Comparison of ENCODE assay signal across 1 cellular context in the genomic region with DNA sequence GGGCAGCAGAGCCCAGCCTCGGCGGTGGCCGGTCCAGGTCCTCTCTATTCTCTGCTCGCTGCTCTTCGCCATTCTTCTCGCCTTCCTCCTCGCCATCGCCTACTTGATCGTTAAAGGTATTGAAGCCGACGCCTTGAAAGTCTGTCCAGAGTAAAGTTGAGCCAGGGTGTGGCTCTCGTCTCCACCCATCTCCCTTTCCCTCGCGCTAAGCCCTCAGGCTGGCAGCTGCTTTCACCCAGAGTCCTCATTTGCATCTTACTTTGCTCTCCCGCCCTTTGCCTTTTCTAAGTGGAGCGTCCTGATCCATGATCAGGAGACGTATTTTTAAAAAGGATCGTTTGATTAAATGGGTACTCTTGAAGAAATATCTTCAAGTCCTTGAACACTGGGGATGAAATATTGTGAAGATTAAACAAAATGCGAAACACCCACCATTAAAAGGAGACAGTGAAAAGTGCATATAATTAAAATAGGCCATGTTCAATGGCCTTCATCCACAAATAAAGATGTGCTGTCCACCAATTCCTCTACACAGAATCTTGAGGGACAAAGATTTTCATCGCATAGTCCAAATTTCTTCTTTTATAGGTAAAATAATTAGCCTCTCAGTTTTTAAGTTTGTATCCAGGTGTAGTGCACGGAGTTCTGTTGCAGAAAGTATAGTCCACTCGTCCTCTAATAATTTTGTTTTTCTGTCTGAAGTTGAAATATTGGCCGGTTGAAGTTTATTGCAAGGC.
TF ChIP-seq lines count a peak whose summit lies in the region.

No MANE protein-coding gene starts in this region.

TF ChIP-seq in GM12878, 131 proteins besides CTCF, POLR2A, EP300 and RAD21 (continued from another document):
- TF ChIP-seq PRDM15 (CRISPR knock-in tag; IDR thresholded peaks at IDR 0.05) (no peak), ZNF207 (IDR thresholded peaks at IDR 0.05; ENCODE audit: borderline replicate concordance) (no peak), SUPT20H (IDR thresholded peaks at IDR 0.05; ENCODE audit: borderline replicate concordance, control insufficient read depth, low read depth, low read length) (no peak), TCF7 (IDR thresholded peaks at IDR 0.05; ENCODE audit: borderline replicate concordance) (no peak), SUZ12 (IDR thresholded peaks at IDR 0.05; ENCODE audit: unreplicated experiment) (no peak), TARDBP (IDR thresholded peaks at IDR 0.05; ENCODE audit: borderline replicate concordance) (no peak), ZBTB11 (CRISPR knock-in tag; IDR thresholded peaks at IDR 0.05) (no peak), FOXM1 (IDR thresholded peaks at IDR 0.05; ENCODE audit: low read depth, low read length) (no peak), POU2F2 (IDR thresholded peaks at IDR 0.05; ENCODE audit: borderline replicate concordance, low read depth, low read length) (peak; percentile 70; the same call in 1 of the 3 replicates), ZZZ3 (IDR thresholded peaks at IDR 0.05; ENCODE audit: control insufficient read depth, insufficient read length, low read depth) (no peak), SRF (IDR thresholded peaks at IDR 0.05; ENCODE audit: low read depth in 2 of 2, low read length in 2 of 2) (no peak)
- TF ChIP-seq, protein P1, sequence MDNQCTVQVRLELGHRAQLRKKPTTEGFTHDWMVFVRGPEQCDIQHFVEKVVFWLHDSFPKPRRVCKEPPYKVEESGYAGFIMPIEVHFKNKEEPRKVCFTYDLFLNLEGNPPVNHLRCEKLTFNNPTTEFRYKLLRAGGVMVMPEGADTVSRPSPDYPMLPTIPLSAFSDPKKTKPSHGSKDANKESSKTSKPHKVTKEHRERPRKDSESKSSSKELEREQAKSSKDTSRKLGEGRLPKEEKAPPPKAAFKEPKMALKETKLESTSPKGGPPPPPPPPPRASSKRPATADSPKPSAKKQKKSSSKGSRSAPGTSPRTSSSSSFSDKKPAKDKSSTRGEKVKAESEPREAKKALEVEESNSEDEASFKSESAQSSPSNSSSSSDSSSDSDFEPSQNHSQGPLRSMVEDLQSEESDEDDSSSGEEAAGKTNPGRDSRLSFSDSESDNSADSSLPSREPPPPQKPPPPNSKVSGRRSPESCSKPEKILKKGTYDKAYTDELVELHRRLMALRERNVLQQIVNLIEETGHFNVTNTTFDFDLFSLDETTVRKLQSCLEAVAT (IDR thresholded peaks at IDR 0.05): 0 out of 2 replicates have a peak, but pooled peaks have one; percentile 12
TF ChIP-seq in GM12878: peak in this region for 2.
